In genomic region chr20:62566771-62567170, GRCh38 we compare ENCODE assay signal across 22 cellular contexts.
"Had no signal": no experiment of that assay in that cellular context is flagged by ENCODE, and none has a peak within 500 bp of the region (broad histone marks: within the 10 kb centered on the region; RNA-seq: fewer than 3 reads in every experiment).

No MANE protein-coding gene starts in this region.

- H3K4me3 ChIP-seq: lung, pancreas, sigmoid colon, skin epidermis, spleen, stomach, thyroid gland, vagina had no signal

- H3K4me1 ChIP-seq: pancreas, stomach, thyroid gland, vagina had no signal

- H3K27ac ChIP-seq: neutrophil, pancreas, skin epidermis, spleen, stomach, thyroid gland, vagina had no signal

- H3K9me3 ChIP-seq: neutrophil, pancreas, sigmoid colon, thyroid gland, vagina had no signal

- H3K36me3 ChIP-seq: neutrophil, pancreas, spleen, stomach, thyroid gland, vagina had no signal

- ATAC-seq: effector memory CD8-positive, alpha-beta T cell; left colon; natural killer cell; pancreas had no signal

- H3K27me3 ChIP-seq: sigmoid colon, thyroid gland, vagina had no signal

- DNase-seq: cerebellar nuclear complex; cortex of kidney; effector memory CD8-positive, alpha-beta T cell; erythroblast; head of caudate nucleus; hippocampal formation; kidney glomerular epithelial cell; left colon; natural killer cell; pancreas; sigmoid colon; spleen; stimulated activated CD4-positive, alpha-beta T cell treated with anti-CD3 and anti-CD28 coated beads, Interleukin-2, amount 100 ng/mL, for 48 hours; stimulated activated CD8-positive, alpha-beta memory T cell treated with anti-CD3 and anti-CD28 coated beads, Interleukin-4, amount 100 ng/mL, for 48 hours; stimulated activated naive CD4-positive, alpha-beta T cell; stomach; thyroid gland; trophoblast cell had no signal
